In genomic region chr22:19446603-19447387, GRCh38 we compare ENCODE assay signal across 6 cellular contexts. TPM values are rescaled to one million over a fixed set of nuclear protein-coding genes. Genes with fewer than 3 reads are reported as not detected.
DNase-seq lines count a peak whose midpoint lies in the region; ATAC-seq and TF ChIP-seq lines count a peak whose summit lies in the region.

No MANE protein-coding gene starts in this region.

- DNase-seq in SK-N-MC (ENCODE audit: low read depth, low spot score), result no peak
- DNase-seq in aorta, result no peak
- DNase-seq in NCI-H1048 (lab: John Stamatoyannopoulos, UW), result no peak
- DNase-seq in GDM1 (lab: John Stamatoyannopoulos, UW), result no peak

- H3K36me3 ChIP-seq in SK-N-MC (ENCODE audit: insufficient read depth, low read length) (peaks cover 35% of the 10 kb centered on the region; the same call in 1 of the 2 replicates), iPS-20b (ENCODE audit: insufficient read depth, low read depth, low read length) (peaks cover 51% of the 10 kb centered on the region), aorta (ENCODE audit: control insufficient read depth in 1 of 2, insufficient read depth in 2 of 2, low read length in 1 of 2) (peaks cover 0 to 1% of the 10 kb centered on the region in 2 donors)

- ATAC-seq in aorta (ENCODE audit: low FRiP score), result no peak

- WGBS in aorta, 2 donors, result 16 to 17% methylated on average over 29 to 31 of the region's 31 CpGs

- no peak for TF ChIP-seq CTCF in GM12875 (IDR thresholded peaks at IDR 0.05; ENCODE audit: borderline replicate concordance, insufficient read depth, low read depth, low read length)

- H3K4me3 ChIP-seq in GM12875 (ENCODE audit: low read depth, low read length), result peak overlapping the region; percentile 82
- peak overlapping the region; percentile 78 for H3K4me3 ChIP-seq in SK-N-MC
- H3K4me3 ChIP-seq in iPS-20b (ENCODE audit: low read length), result peak overlapping the region; percentile 87
- peak overlapping the region; percentile 64 to 83 for H3K4me3 ChIP-seq in aorta (ENCODE audit: low read length in 2 of 2)

- H3K9me3 ChIP-seq in SK-N-MC (ENCODE audit: low read depth, low read length) (no peaks in the 10 kb centered on the region), iPS-20b (ENCODE audit: insufficient read depth, low read depth, low read length) (no peaks in the 10 kb centered on the region), aorta (ENCODE audit: control insufficient read depth, low read length) (no peaks in the 10 kb centered on the region)

- H3K4me1 ChIP-seq in iPS-20b (ENCODE audit: insufficient read depth, low read length), result peaks cover 2% of the 10 kb centered on the region; the same call in 1 of the 2 replicates
- H3K4me1 ChIP-seq in aorta (ENCODE audit: control insufficient read depth in 1 of 2, insufficient read depth in 2 of 2, low read length in 2 of 2), result no peaks in the 10 kb centered on the region

- peak overlapping the region; percentile 92 for H3K9ac ChIP-seq in SK-N-MC (ENCODE audit: insufficient read length)
- peak overlapping the region; percentile 88 for H3K9ac ChIP-seq in iPS-20b (ENCODE audit: low read depth, low read length)

- intact Hi-C loops in aorta (cut with DNase I), result loop anchor here in 1 of 2 donors (1.0 to 2.0 kb wide), 2 partner anchors 14 to 324 kb away; partner anchors contain the start of genes DGCR2 and MRPL40

- H3K27me3 ChIP-seq in iPS-20b (ENCODE audit: insufficient read depth, low read length), result peaks cover 10% of the 10 kb centered on the region
- no peaks in the 10 kb centered on the region for H3K27me3 ChIP-seq in aorta (ENCODE audit: control insufficient read depth in 1 of 2, insufficient read depth in 2 of 2, low read length in 1 of 2)

- H3K27ac ChIP-seq in SK-N-MC, result 0 out of 2 replicates have a peak overlapping the region, but pooled peaks have one; percentile 58
- H3K27ac ChIP-seq in iPS-20b (ENCODE audit: low read length), result no peak overlapping the region
- H3K27ac ChIP-seq in aorta (ENCODE audit: low read depth in 1 of 2, low read length in 2 of 2), result peak overlapping the region in 1 of 2 donors; percentile 87

RNA-seq across cellular contexts. Expression of gene C22orf39, which starts 0.7 kb away (rescaled TPM):
- 10 to 100 TPM; 29.3 to 33.4 TPM for total RNA-seq in aorta
- polyA plus RNA-seq in aorta, result 10 to 100 TPM; 33.8 to 58.2 TPM

RNA-seq across cellular contexts. Expression of gene MRPL40, which starts 14.4 kb away (rescaled TPM):
- total RNA-seq in aorta, result 10 to 100 TPM; 13.9 to 16.4 TPM
- polyA plus RNA-seq in aorta, result 10 to 100 TPM; 37.3 to 38.1 TPM

RNA-seq across cellular contexts. Expression of gene HIRA, which starts 15.3 kb away (rescaled TPM):
- total RNA-seq in aorta, result 10 to 100 TPM; 20.8 to 24.3 TPM
- polyA plus RNA-seq in aorta, result 10 to 100 TPM; 10.4 to 13.4 TPM

RNA-seq across cellular contexts. Expression of gene UFD1, which starts 32.2 kb away (rescaled TPM):
- total RNA-seq in aorta, result 10 to 100 TPM; 43.4 to 46.0 TPM
- polyA plus RNA-seq in aorta, result 100 to 1,000 TPM in 1 of 2 donors, 10 to 100 TPM in 1; 80.3 to 110 TPM

RNA-seq across cellular contexts. Expression of gene CDC45, which starts 32.9 kb away (rescaled TPM):
- total RNA-seq in aorta, result 1 to 10 TPM in 1 of 2 donors, under 1 TPM in 1; 0.68 to 1.0 TPM
- polyA plus RNA-seq in aorta, result 1 to 10 TPM in 1 of 2 donors, under 1 TPM in 1; 0.63 to 1.3 TPM
